Comparison of ENCODE assay signal across 9 cellular contexts in the genomic region with DNA sequence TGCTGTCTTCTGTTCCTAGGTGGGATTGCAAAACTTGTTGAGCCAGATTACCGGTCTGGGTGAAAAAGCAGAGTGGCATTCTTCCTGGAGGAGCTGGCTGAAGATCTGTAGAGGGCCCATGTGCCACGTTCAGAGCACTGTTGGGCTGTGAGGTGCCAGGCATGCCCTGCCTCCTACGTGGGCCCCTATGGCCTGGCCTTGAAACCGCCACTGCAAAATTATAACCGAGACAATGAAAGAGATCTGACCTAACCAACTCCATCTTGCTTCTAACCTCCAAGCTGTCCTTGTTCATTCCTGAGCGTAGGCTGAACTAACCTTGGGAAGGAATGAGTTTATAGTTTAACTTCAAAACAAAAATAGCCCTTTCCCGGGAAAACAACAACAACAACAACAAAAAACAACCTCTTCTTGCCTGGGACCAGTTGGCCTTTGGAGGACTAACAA. TPM values are rescaled to one million over a fixed set of nuclear protein-coding genes. Genes with fewer than 3 reads are reported as not detected.
DNase-seq lines count a peak whose midpoint lies in the region; ATAC-seq, FAIRE-seq and TF ChIP-seq lines count a peak whose summit lies in the region.
"Had no signal": no experiment of that assay in that cellular context is flagged by ENCODE, and none has a peak within 500 bp of the region (broad histone marks: within the 10 kb centered on the region; RNA-seq: fewer than 3 reads in every experiment).

No MANE protein-coding gene starts in this region.

- no peak for FAIRE-seq in urothelium cell line (lab: Jason Lieb, UNC)

- CTCF ChIA-PET in Calu3 (lab: Charles Lee): interaction anchor here (0.6 to 3.7 kb wide), 8 partner anchors 8 to 300 kb away, joined by 3 to 15 read pairs (median 3); no protein-coding TSS in a partner anchor
- CTCF ChIA-PET in PC-9 (lab: Charles Lee): interaction anchor here (1.2 to 1.4 kb wide), 2 partner anchors 197 to 198 kb away, joined by 3 to 4 read pairs; no protein-coding TSS in a partner anchor

- POLR2A ChIA-PET in PC-9 (lab: Charles Lee; ENCODE audit: unreplicated experiment): no interaction called here

- intact Hi-C loops in Calu3 (cut with micrococcal nuclease; ENCODE audit: unreplicated experiment): loop anchor here (10.0 kb wide), 1 partner anchor 213 kb away; no protein-coding TSS in a partner anchor
- intact Hi-C loops in PC-9 (cut with micrococcal nuclease; ENCODE audit: unreplicated experiment): loop anchor here (2.0 to 5.0 kb wide), 3 partner anchors 64 to 151 kb away; partner anchors contain the start of gene RAB7A

- peak overlapping the region; percentile 92; the same call in 1 of the 2 replicates for H2AFZ ChIP-seq in PC-9
- H2AFZ ChIP-seq in parathyroid adenoma: peak overlapping the region; percentile 98

- BruUV-seq in Calu3 (replicated peaks; lab: Mats Ljungman, UMichigan): no TSS peak
- no TSS peak for BruUV-seq in PC-9 (replicated peaks; lab: Mats Ljungman, UMichigan)

- DNase-seq in Calu3 (no peak), PC-9 (no peak), epithelial cell of prostate (ENCODE audit: low read depth, low spot score) (no peak), EL (no peak), urothelium cell line (ENCODE audit: low spot score) (no peak)
- DNase-seq in activated CD4-positive, CD25-positive, alpha-beta regulatory T cell treated with anti-CD3 and anti-CD28 coated beads, Interleukin-2, amount 50 U/mL, for 72 hours: no peak
- DNase-seq: stimulated activated naive CD4-positive, alpha-beta T cell treated with Interleukin-2 at 50 U/mL for 16 hours had no signal

- peak overlapping the region; percentile 84 for H3K27ac Mint-ChIP-seq in Calu3 (ENCODE audit: unreplicated experiment)

- H3F3A ChIP-seq in PC-9 (ENCODE audit: insufficient read depth, low read depth): peaks cover 8% of the 10 kb centered on the region; the same call in 1 of the 2 replicates

- H3K4me1 ChIP-seq in PC-9 (replicated peaks; ENCODE audit: insufficient read depth) (peaks cover 18% of the 10 kb centered on the region), parathyroid adenoma (peaks cover 9% of the 10 kb centered on the region)

- H4K20me1 ChIP-seq in PC-9 (ENCODE audit: insufficient read depth): no peaks in the 10 kb centered on the region

- H3K9me3 ChIP-seq in PC-9 (ENCODE audit: insufficient read depth, low read depth): no peaks in the 10 kb centered on the region
- H3K9me3 ChIP-seq in parathyroid adenoma (ENCODE audit: control insufficient read depth, low read length): no peaks in the 10 kb centered on the region

- H3K9me3 Mint-ChIP-seq in Calu3 (ENCODE audit: low read depth, unreplicated experiment): no peaks in the 10 kb centered on the region

- H3K4me3 ChIP-seq in PC-9 (peak overlapping the region; percentile 82), parathyroid adenoma (ENCODE audit: low read depth, low read length) (peak overlapping the region; percentile 96)

- no peak for ATAC-seq in HG02571 (IDR thresholded peaks at IDR 0.05; ENCODE audit: unreplicated experiment)

- H3K4me1 Mint-ChIP-seq in Calu3 (ENCODE audit: low read depth, unreplicated experiment): peaks cover 41% of the 10 kb centered on the region

- peaks cover 51% of the 10 kb centered on the region for H3K79me2 ChIP-seq in PC-9 (ENCODE audit: low read depth)
- H3K79me2 ChIP-seq in parathyroid adenoma: peaks cover 9% of the 10 kb centered on the region

- H3K36me3 ChIP-seq in PC-9 (ENCODE audit: low read depth): peaks cover 5% of the 10 kb centered on the region; the same call in 1 of the 2 replicates
- H3K36me3 ChIP-seq in parathyroid adenoma (ENCODE audit: control insufficient read depth, insufficient read depth, low read length): no peaks in the 10 kb centered on the region

- TF ChIP-seq CTCF in Calu3 (IDR thresholded peaks at IDR 0.05; ENCODE audit: unreplicated experiment) (no peak), PC-9 (conservative IDR thresholded peaks at IDR 0.05) (no peak), parathyroid adenoma (IDR thresholded peaks at IDR 0.05) (no peak)

- peak overlapping the region; percentile 86 for H3K27ac ChIP-seq in PC-9
- peak overlapping the region; percentile 93 for H3K27ac ChIP-seq in epithelial cell of prostate
- peak overlapping the region; percentile 88 for H3K27ac ChIP-seq in parathyroid adenoma

- H3K4me2 ChIP-seq in PC-9: peak overlapping the region; percentile 96
- H3K4me2 ChIP-seq in parathyroid adenoma (ENCODE audit: low read length): peak overlapping the region; percentile 89

- H3K9me2 ChIP-seq in PC-9 (ENCODE audit: insufficient read depth): no peaks in the 10 kb centered on the region

- peaks cover 25% of the 10 kb centered on the region for H3K27me3 Mint-ChIP-seq in Calu3 (ENCODE audit: unreplicated experiment)

- H3K4me3 Mint-ChIP-seq in Calu3 (ENCODE audit: low read depth, unreplicated experiment): peak overlapping the region; percentile 81

- H3K27me3 ChIP-seq in PC-9 (ENCODE audit: insufficient read depth, low read depth): no peaks in the 10 kb centered on the region
- H3K27me3 ChIP-seq in parathyroid adenoma (ENCODE audit: control insufficient read depth, insufficient read depth, low read length): no peaks in the 10 kb centered on the region

- H3K36me3 Mint-ChIP-seq in Calu3 (ENCODE audit: insufficient read depth, unreplicated experiment): peaks cover 43% of the 10 kb centered on the region

- H3K9ac ChIP-seq in parathyroid adenoma: no peak overlapping the region

RNA-seq across cellular contexts. Expression of gene ACAD9, which starts 1.4 kb away (rescaled TPM):
- 112 and 124 TPM in 2 replicates for total RNA-seq in Calu3 (2022)
- total RNA-seq in PC-9 (2021): 76.5 and 81.4 TPM in 2 replicates
